In the genomic region with DNA sequence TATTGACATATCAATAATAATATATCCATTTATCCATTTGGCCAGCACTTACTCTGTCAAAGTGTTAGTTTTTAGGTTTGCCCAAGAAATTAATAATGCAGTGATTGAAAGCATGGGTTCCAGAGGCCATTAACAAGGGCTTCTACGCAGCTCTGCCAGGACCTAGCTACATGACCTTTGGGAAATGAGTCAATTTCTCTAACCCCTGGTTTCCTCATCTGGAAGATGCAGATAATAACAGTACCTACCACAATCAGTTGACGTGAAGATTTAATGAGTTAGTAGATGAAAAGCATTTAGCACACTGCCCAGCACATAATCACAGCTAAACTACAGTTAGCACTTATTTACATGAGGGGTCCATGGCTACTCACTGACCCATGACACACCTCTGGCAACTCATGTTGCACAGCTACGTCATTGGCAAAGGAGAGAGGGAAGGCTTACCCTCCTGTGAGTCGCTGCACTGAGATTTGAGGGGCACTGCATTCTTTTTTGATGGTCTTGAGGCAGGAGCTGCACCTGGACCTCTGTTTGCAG, we compare ENCODE assay signal across 17 cellular contexts.
DNase-seq lines count a peak whose midpoint lies in the region; ATAC-seq and TF ChIP-seq lines count a peak whose summit lies in the region.
"Had no signal": no experiment of that assay in that cellular context is flagged by ENCODE, and none has a peak within 500 bp of the region (broad histone marks: within the 10 kb centered on the region; RNA-seq: fewer than 3 reads in every experiment).

No MANE protein-coding gene starts in this region.

- H2BK5ac ChIP-seq in H9 (ENCODE audit: insufficient read length, low read length): no peak overlapping the region

- H3K14ac ChIP-seq in H9 (ENCODE audit: insufficient read depth, low read length): no peak overlapping the region

- no peak overlapping the region for H2BK12ac ChIP-seq in H9 (ENCODE audit: insufficient read length, low read depth, low read length)

- H4K8ac ChIP-seq in H9 (replicated peaks; ENCODE audit: insufficient read length, low read depth, low read length): no peak overlapping the region

- no peak overlapping the region for H2BK15ac ChIP-seq in H9 (ENCODE audit: low read depth, low read length)

- H2AK5ac ChIP-seq in H9 (ENCODE audit: insufficient read length, low read length): no peak overlapping the region

- H3K9ac ChIP-seq in smooth muscle cell (ENCODE audit: low read depth): no peak overlapping the region
- H3K9ac ChIP-seq in H9 (ENCODE audit: extremely low read depth, insufficient read length, low read length): no peak overlapping the region
- H3K9ac ChIP-seq: GM23248 had no signal

- H3F3A ChIP-seq in smooth muscle cell (ENCODE audit: low read depth): no peaks in the 10 kb centered on the region

- no peaks in the 10 kb centered on the region for H3K9me3 ChIP-seq in SJCRH30 (replicated peaks)
- H3K9me3 ChIP-seq in smooth muscle cell (replicated peaks; ENCODE audit: low read depth): no peaks in the 10 kb centered on the region
- no peaks in the 10 kb centered on the region for H3K9me3 ChIP-seq in H9 (ENCODE audit: control insufficient read depth, low read depth, low read length)
- no peaks in the 10 kb centered on the region for H3K9me3 ChIP-seq in mucosa of descending colon
- H3K9me3 ChIP-seq: HAP-1 had no signal

- ATAC-seq in mucosa of descending colon: no peak

- H3K56ac ChIP-seq in H9 (ENCODE audit: insufficient read length, low read depth, low read length): no peak overlapping the region

- H3K9me3 Mint-ChIP-seq in H9: peaks cover 9 to 10% of the 10 kb centered on the region in 2 experiments
- H3K9me3 Mint-ChIP-seq: HFFc6 had no signal

- H3K4me1 Mint-ChIP-seq in H9: peaks cover 1% of the 10 kb centered on the region in 2 experiments

- H3K23ac ChIP-seq in H9 (ENCODE audit: insufficient read length, low read depth, low read length): no peak overlapping the region

- intact Hi-C loops in mucosa of descending colon (cut with DNase I, micrococcal nuclease): no loop called here

- no peak overlapping the region for H3K4ac ChIP-seq in H9 (ENCODE audit: low read depth, low read length)

- H3K36me3 Mint-ChIP-seq in H9 (ENCODE audit: insufficient read depth in 1 of 3, low read depth in 3 of 3): peaks cover 6 to 11% (median 7%) of the 10 kb centered on the region in 3 experiments

- H3K4me3 Mint-ChIP-seq in H9: no peak overlapping the region
- H3K4me3 Mint-ChIP-seq: CD4-positive, alpha-beta memory T cell; HFFc6 had no signal

- no peak for TF ChIP-seq CTCF in smooth muscle cell (IDR thresholded peaks at IDR 0.05; ENCODE audit: borderline replicate concordance, insufficient read depth, poor library complexity, severe bottlenecking)
- no peak for TF ChIP-seq CTCF in H9 (conservative IDR thresholded peaks at IDR 0.05)
- TF ChIP-seq CTCF in mucosa of descending colon (IDR thresholded peaks at IDR 0.05): no peak

- peaks cover 42% of the 10 kb centered on the region for H3K4me1 ChIP-seq in SJCRH30
- peaks cover 5% of the 10 kb centered on the region for H3K4me1 ChIP-seq in smooth muscle cell (ENCODE audit: low read depth)
- no peaks in the 10 kb centered on the region for H3K4me1 ChIP-seq in H9 (ENCODE audit: insufficient read depth, low read length)
- no peaks in the 10 kb centered on the region for H3K4me1 ChIP-seq in mucosa of descending colon (ENCODE audit: low read depth)
- H3K4me1 ChIP-seq: HAP-1 had no signal

- H3K27ac ChIP-seq in SJCRH30: peak overlapping the region; percentile 82
- peak overlapping the region; percentile 93 for H3K27ac ChIP-seq in smooth muscle cell (ENCODE audit: low read depth)
- H3K27ac ChIP-seq in H9 (ENCODE audit: insufficient read length, low read depth, low read length): no peak overlapping the region
- H3K27ac ChIP-seq: GM23248 had no signal

- no peak overlapping the region for H3K4me2 ChIP-seq in smooth muscle cell
- H3K4me2 ChIP-seq in H9 (ENCODE audit: insufficient read depth, insufficient read length, low read length): no peak overlapping the region

- no peaks in the 10 kb centered on the region for H4K20me1 ChIP-seq in smooth muscle cell (ENCODE audit: low read depth)
- H4K20me1 ChIP-seq in H9 (ENCODE audit: control insufficient read depth, insufficient read depth, insufficient read length): no peaks in the 10 kb centered on the region

- H3K18ac ChIP-seq in H9 (ENCODE audit: insufficient read length, low read depth, low read length): no peak overlapping the region

- H3K4me3 ChIP-seq in SJCRH30 (no peak overlapping the region), smooth muscle cell (no peak overlapping the region), mucosa of descending colon (no peak overlapping the region)
- H3K4me3 ChIP-seq: GM23248, HAP-1 had no signal

- 71% methylated on average over 4 of the region's 4 CpGs for WGBS in smooth muscle cell (ENCODE audit: low lambda C conversion rate)
- WGBS in H9 (ENCODE audit: extremely low coverage, insufficient read length, low lambda C conversion rate): no CpG with 5 or more reads among the region's 4 CpGs

- H3K79me2 ChIP-seq in smooth muscle cell (ENCODE audit: low read depth) (no peaks in the 10 kb centered on the region), H9 (ENCODE audit: insufficient read depth, low read length) (no peaks in the 10 kb centered on the region)

- H2BK120ac ChIP-seq in H9 (ENCODE audit: low read depth, low read length, poor library complexity, severe bottlenecking): no peak overlapping the region

- H4K91ac ChIP-seq in H9 (ENCODE audit: insufficient read length, low read depth, low read length): no peak overlapping the region

- H2AFZ ChIP-seq in smooth muscle cell (ENCODE audit: low read depth) (no peak overlapping the region), H9 (ENCODE audit: low read length) (no peak overlapping the region)
- H2AFZ ChIP-seq: GM23248 had no signal

- DNase-seq in SJCRH30 (no peak), dermis blood vessel endothelial cell (peak; percentile 63), left kidney (ENCODE audit: low read depth, low spot score) (peak; percentile 54), smooth muscle cell (lab: John Stamatoyannopoulos, UW; ENCODE audit: unreplicated experiment) (no peak), H9 (no peak), mucosa of descending colon (no peak)
- DNase-seq in activated CD8-positive, alpha-beta memory T cell treated with anti-CD3 and anti-CD28 coated beads for 24 hours: no peak
- DNase-seq: C1 segment of cervical spinal cord; Calu3; CD4-positive, alpha-beta memory T cell; COR-L47; DMS53; DMS79 treated with DMSO at 0.1 percent for 48 hours; GF-D8; GM23248; HFFc6 had no signal

- no peaks in the 10 kb centered on the region for H3K79me1 ChIP-seq in H9 (ENCODE audit: insufficient read depth, low read depth, low read length, poor library complexity, severe bottlenecking)

- H3T11ph ChIP-seq in H9 (ENCODE audit: low read length): no peak overlapping the region

- H3K36me3 ChIP-seq in SJCRH30 (no peaks in the 10 kb centered on the region), smooth muscle cell (ENCODE audit: low read depth) (no peaks in the 10 kb centered on the region), mucosa of descending colon (ENCODE audit: low read depth) (no peaks in the 10 kb centered on the region)
- H3K36me3 ChIP-seq: HAP-1 had no signal

- H3K23me2 ChIP-seq in H9 (ENCODE audit: insufficient read length, low read depth, low read length, poor library complexity, severe bottlenecking): no peaks in the 10 kb centered on the region

- H2BK20ac ChIP-seq in H9 (ENCODE audit: low read depth, low read length, poor library complexity, severe bottlenecking): no peak overlapping the region

- no peak overlapping the region for H3K27ac Mint-ChIP-seq in H9
- H3K27ac Mint-ChIP-seq: HFFc6 had no signal

- H4K5ac ChIP-seq in H9 (ENCODE audit: insufficient read length, low read depth, low read length): no peak overlapping the region

- H3K27me3 Mint-ChIP-seq in H9 (ENCODE audit: low read depth): peaks cover 39% of the 10 kb centered on the region

- H3K27me3 ChIP-seq in SJCRH30: no peaks in the 10 kb centered on the region
- no peaks in the 10 kb centered on the region for H3K27me3 ChIP-seq in smooth muscle cell (ENCODE audit: low read depth)
- H3K27me3 ChIP-seq in H9 (ENCODE audit: insufficient read depth, low read length): no peaks in the 10 kb centered on the region

Comparison
In these comparisons a context has a peak if more than half of its experiments do, and no peak if none do; other contexts are left out.
1. DNase-seq: peak in dermis blood vessel endothelial cell (single experiment) and left kidney (single experiment); none in SJCRH30 (0 of 2), smooth muscle cell (single experiment), H9 (single experiment), activated CD8-positive, alpha-beta memory T cell treated with anti-CD3 and anti-CD28 coated beads for 24 hours (single experiment) and mucosa of descending colon (0 of 3).